In the genomic region with DNA sequence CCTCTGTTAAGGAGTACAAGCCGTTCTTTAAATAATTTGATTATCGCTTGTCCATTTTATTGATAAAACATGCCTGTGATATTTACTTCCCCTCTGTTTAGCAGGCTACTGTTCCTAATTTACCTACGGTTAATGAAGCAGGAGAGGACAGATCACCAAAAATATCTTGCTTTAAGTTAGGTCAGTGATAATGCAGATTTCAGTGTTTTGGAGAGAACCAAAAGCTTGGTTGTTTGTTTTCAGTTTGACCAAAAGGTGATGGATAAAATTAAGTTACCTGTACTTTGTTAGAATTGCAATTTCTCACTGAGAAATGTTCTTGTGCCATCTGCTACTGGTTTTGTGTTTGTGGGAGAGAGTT, we compare ENCODE assay signal across 8 cellular contexts. TPM values are rescaled to one million over a fixed set of nuclear protein-coding genes. Genes with fewer than 3 reads are reported as not detected.
DNase-seq lines count a peak whose midpoint lies in the region; ATAC-seq and TF ChIP-seq lines count a peak whose summit lies in the region.

No MANE protein-coding gene starts in this region.

- H3K36me3 Mint-ChIP-seq in CD4-positive, CD25-positive, alpha-beta regulatory T cell = no peaks in the 10 kb centered on the region
- peaks cover 12% of the 10 kb centered on the region for H3K36me3 Mint-ChIP-seq in nephron (ENCODE audit: low read depth)

- no peaks in the 10 kb centered on the region for H3K27me3 ChIP-seq in CD4-positive, CD25-positive, alpha-beta regulatory T cell (ENCODE audit: control insufficient read depth, insufficient read depth, low read length)
- no peaks in the 10 kb centered on the region for H3K27me3 ChIP-seq in Loucy (ENCODE audit: insufficient read depth, low read length, poor library complexity, severe bottlenecking)

- no peak overlapping the region for H3K27ac ChIP-seq in CD4-positive, CD25-positive, alpha-beta regulatory T cell (ENCODE audit: insufficient read depth, low read length, poor library complexity, severe bottlenecking)
- peak overlapping the region; percentile 2 for H3K27ac ChIP-seq in cingulate gyrus (ENCODE audit: low read depth, low read length)

- H3F3A ChIP-seq in Loucy (ENCODE audit: low read depth) = peaks cover 3% of the 10 kb centered on the region; the same call in 1 of the 2 replicates

- no peaks in the 10 kb centered on the region for H3K9me3 ChIP-seq in CD4-positive, CD25-positive, alpha-beta regulatory T cell (ENCODE audit: control insufficient read depth in 2 of 2, low read length in 2 of 2)
- no peaks in the 10 kb centered on the region for H3K9me3 ChIP-seq in Loucy (ENCODE audit: insufficient read depth, low read depth, low read length)

- H3K79me2 ChIP-seq in Loucy (ENCODE audit: insufficient read depth, low read length) = peaks cover 57% of the 10 kb centered on the region

- intact Hi-C loops in posterior vena cava (cut with DNase I) = loop anchor here in 1 of 2 donors (10.0 kb wide), 1 partner anchor 147 kb away; no protein-coding TSS in a partner anchor

- H3K4me1 ChIP-seq in CD4-positive, CD25-positive, alpha-beta regulatory T cell (ENCODE audit: control insufficient read depth, insufficient read depth, low read length, poor library complexity, severe bottlenecking) = peaks cover 14% of the 10 kb centered on the region
- peaks cover 59% of the 10 kb centered on the region for H3K4me1 ChIP-seq in Loucy (ENCODE audit: insufficient read depth, low read length, poor library complexity, severe bottlenecking)

- peak overlapping the region; percentile 58 for H3K4me3 ChIP-seq in CD4-positive, CD25-positive, alpha-beta regulatory T cell (ENCODE audit: low read depth, low read length)
- H3K4me3 ChIP-seq in Loucy (ENCODE audit: low read length, poor library complexity, severe bottlenecking) = peak overlapping the region; percentile 92

- no peaks in the 10 kb centered on the region for H3K36me3 ChIP-seq in CD4-positive, CD25-positive, alpha-beta regulatory T cell (ENCODE audit: control insufficient read depth, insufficient read depth, low read length)
- no peaks in the 10 kb centered on the region for H3K36me3 ChIP-seq in Loucy (ENCODE audit: insufficient read depth, low read length)

- ATAC-seq in CD4-positive, CD25-positive, alpha-beta regulatory T cell (ENCODE audit: low read depth in 2 of 2) = no peak
- ATAC-seq in GM18511 (IDR thresholded peaks at IDR 0.05; ENCODE audit: unreplicated experiment) (no peak), GM18907 (IDR thresholded peaks at IDR 0.05; ENCODE audit: unreplicated experiment) (no peak)

- peak overlapping the region; percentile 92 for H3K4me2 ChIP-seq in Loucy (ENCODE audit: low read depth, low read length, poor library complexity, severe bottlenecking)

- H3K27ac Mint-ChIP-seq in CD4-positive, CD25-positive, alpha-beta regulatory T cell = peak overlapping the region in 2 of 3 donors; percentile 89 to 95
- H3K27ac Mint-ChIP-seq in nephron = peak overlapping the region; percentile 77 to 96 (median 94)

- peaks cover 5% of the 10 kb centered on the region for H3K27me3 Mint-ChIP-seq in CD4-positive, CD25-positive, alpha-beta regulatory T cell
- no peaks in the 10 kb centered on the region for H3K27me3 Mint-ChIP-seq in nephron (ENCODE audit: low read depth)

- H3K9ac ChIP-seq in Loucy (ENCODE audit: low read depth, low read length, poor library complexity, severe bottlenecking) = peak overlapping the region; percentile 96

- peak overlapping the region; percentile 92 to 99 (median 94) for H3K4me3 Mint-ChIP-seq in CD4-positive, CD25-positive, alpha-beta regulatory T cell
- H3K4me3 Mint-ChIP-seq in nephron = peak overlapping the region; percentile 87 to 95 (median 92)

- no peak for DNase-seq in CD4-positive, CD25-positive, alpha-beta regulatory T cell
- DNase-seq in NCI-H128 (lab: John Stamatoyannopoulos, UW; ENCODE audit: unreplicated experiment) (no peak), posterior vena cava (ENCODE audit: low spot score) (no peak)

- TF ChIP-seq CTCF in Loucy (conservative IDR thresholded peaks at IDR 0.05; ENCODE audit: low read length) (no peak), nephron (IDR thresholded peaks at IDR 0.05; ENCODE audit: unreplicated experiment in 3 of 3) (no peak)

- no peaks in the 10 kb centered on the region for H3K9me2 ChIP-seq in Loucy (replicated peaks; ENCODE audit: low read depth, low read length)

- peaks cover 19 to 34% (median 27%) of the 10 kb centered on the region in 4 donors for H3K4me1 Mint-ChIP-seq in CD4-positive, CD25-positive, alpha-beta regulatory T cell
- H3K4me1 Mint-ChIP-seq in nephron = peaks cover 38% of the 10 kb centered on the region

- no peaks in the 10 kb centered on the region for H3K9me3 Mint-ChIP-seq in CD4-positive, CD25-positive, alpha-beta regulatory T cell
- H3K9me3 Mint-ChIP-seq in nephron = no peaks in the 10 kb centered on the region

- 0 out of 2 replicates have a peak overlapping the region, but pooled peaks have one; percentile 98 for H2AFZ ChIP-seq in Loucy (ENCODE audit: low read length)

- H4K20me1 ChIP-seq in Loucy (ENCODE audit: insufficient read depth, low read length, poor library complexity, severe bottlenecking) = peaks cover 29% of the 10 kb centered on the region

RNA-seq across cellular contexts. Expression of gene SPATS2, which starts 1.0 kb away (rescaled TPM):
- 5.5 TPM for total RNA-seq in CD4-positive, CD25-positive, alpha-beta regulatory T cell
- 1 to 10 TPM; 2.4 to 4.8 (median 3.6) TPM for polyA plus RNA-seq in CD4-positive, CD25-positive, alpha-beta regulatory T cell
- total RNA-seq in posterior vena cava = 10 to 100 TPM; 12.1 to 14.8 TPM

RNA-seq across cellular contexts. Expression of gene DNAJC22, which starts 21.5 kb away (rescaled TPM):
- total RNA-seq in CD4-positive, CD25-positive, alpha-beta regulatory T cell = not detected
- not detected for polyA plus RNA-seq in CD4-positive, CD25-positive, alpha-beta regulatory T cell
- total RNA-seq in posterior vena cava = under 1 TPM in 1 of 2 donors, not detected in 1; 0.05 TPM

RNA-seq across cellular contexts. Expression of gene C1QL4, which starts 31.2 kb away (rescaled TPM):
- total RNA-seq in CD4-positive, CD25-positive, alpha-beta regulatory T cell = not detected
- not detected for polyA plus RNA-seq in CD4-positive, CD25-positive, alpha-beta regulatory T cell
- total RNA-seq in posterior vena cava = not detected

RNA-seq across cellular contexts. Expression of gene TROAP, which starts 45.2 kb away (rescaled TPM):
- total RNA-seq in CD4-positive, CD25-positive, alpha-beta regulatory T cell = 2.0 TPM
- polyA plus RNA-seq in CD4-positive, CD25-positive, alpha-beta regulatory T cell = 1 to 10 TPM; 2.8 to 8.8 (median 4.9) TPM
- under 1 TPM; 0.10 to 0.60 TPM for total RNA-seq in posterior vena cava
